In the genomic region with DNA sequence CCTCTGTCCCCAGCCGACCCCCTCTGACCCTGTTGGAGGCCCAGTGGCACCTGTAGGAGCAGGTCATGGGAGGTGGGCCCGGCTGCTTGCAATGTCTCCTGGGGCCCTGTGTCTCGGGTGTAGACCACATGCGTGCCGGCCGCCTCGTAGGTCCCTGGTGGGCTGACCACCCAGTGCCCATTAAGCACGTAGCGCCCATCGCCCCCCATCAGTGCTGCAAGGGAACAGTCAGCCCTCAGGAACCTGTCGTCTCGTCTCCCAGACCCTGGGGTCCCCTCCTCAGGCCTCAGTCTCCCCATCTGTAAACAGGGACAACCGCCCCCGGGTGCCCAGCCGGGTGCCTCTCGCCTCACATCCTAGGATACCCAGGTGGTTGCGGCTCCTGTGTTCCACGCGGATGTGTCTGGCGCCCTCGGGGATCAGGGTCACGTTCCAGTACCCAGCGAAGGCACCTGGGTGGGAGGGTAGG, we compare ENCODE assay signal across 9 cellular contexts. TPM values are rescaled to one million over a fixed set of nuclear protein-coding genes. Genes with fewer than 3 reads are reported as not detected.
DNase-seq lines count a peak whose midpoint lies in the region; FAIRE-seq and TF ChIP-seq lines count a peak whose summit lies in the region.
"Had no signal": no experiment of that assay in that cellular context is flagged by ENCODE, and none has a peak within 500 bp of the region (broad histone marks: within the 10 kb centered on the region; RNA-seq: fewer than 3 reads in every experiment).

No MANE protein-coding gene starts in this region.

- DNase-seq in esophagus muscularis mucosa (ENCODE audit: extremely low spot score) (no peak), skeletal muscle cell (ENCODE audit: low read depth) (no peak), GM19239 (ENCODE audit: insufficient read length, low spot score) (no peak), NCI-H345 (lab: John Stamatoyannopoulos, UW) (no peak), NCI-H748 (lab: John Stamatoyannopoulos, UW; ENCODE audit: unreplicated experiment) (no peak)
- DNase-seq: SIG-M5 had no signal

- H3K36me3 ChIP-seq in esophagus muscularis mucosa: peaks cover 0 to 7% (median 3%) of the 10 kb centered on the region in 4 donors

- peaks cover 0 to 4% (median 0%) of the 10 kb centered on the region in 4 donors for H3K9me3 ChIP-seq in esophagus muscularis mucosa

- peaks cover 0 to 10% (median 0%) of the 10 kb centered on the region in 3 donors for H3K9me3 Mint-ChIP-seq in IgD-negative memory B cell
- H3K9me3 Mint-ChIP-seq: activated T-cell treated with anti-CD3 and anti-CD28 coated beads, Interleukin-2, amount 50 U/mL, for 24 hours had no signal

- TF ChIP-seq POLR2A in esophagus muscularis mucosa (IDR thresholded peaks at IDR 0.05; ENCODE audit: low read depth): no peak

- H3K27me3 ChIP-seq in esophagus muscularis mucosa: peaks cover 4 to 76% (median 24%) of the 10 kb centered on the region in 4 donors

- H3K27ac Mint-ChIP-seq in IgD-negative memory B cell: peak overlapping the region in 2 of 3 donors; percentile 59 to 75

- TF ChIP-seq CTCF in esophagus muscularis mucosa (IDR thresholded peaks at IDR 0.05): no peak

- H3K27me3 Mint-ChIP-seq in IgD-negative memory B cell: peaks cover 35% of the 10 kb centered on the region

- H3K4me1 Mint-ChIP-seq in IgD-negative memory B cell: peaks cover 3 to 8% (median 6%) of the 10 kb centered on the region in 3 donors

- TF ChIP-seq EP300 in esophagus muscularis mucosa (IDR thresholded peaks at IDR 0.05): no peak

- 60% methylated on average over 16 of the region's 23 CpGs for WGBS in esophagus muscularis mucosa

- peak overlapping the region in 1 of 4 donors; percentile 44 for H3K4me3 Mint-ChIP-seq in IgD-negative memory B cell

- H3K4me1 ChIP-seq in esophagus muscularis mucosa: peaks cover 18 to 51% (median 36%) of the 10 kb centered on the region in 4 donors

- peaks cover 4% of the 10 kb centered on the region for H3K36me3 Mint-ChIP-seq in IgD-negative memory B cell

- peak overlapping the region; percentile 49 to 60 (median 50) for H3K4me3 ChIP-seq in esophagus muscularis mucosa
- H3K4me3 ChIP-seq in skeletal muscle cell (ENCODE audit: low read depth, low read length): peak overlapping the region; percentile 15

- intact Hi-C loops in esophagus muscularis mucosa (cut with DNase I): no loop called here

- peak overlapping the region; percentile 78 to 88 (median 82) for H3K27ac ChIP-seq in esophagus muscularis mucosa (replicated peaks in 1 of 4)

- FAIRE-seq in GM19239 (lab: Jason Lieb, UNC): no peak

RNA-seq across cellular contexts. Expression of a gene that starts 5.6 kb away (rescaled TPM):
- polyA plus RNA-seq in IgD-negative memory B cell: 0.21 TPM
- 1 to 10 TPM; 3.9 to 5.9 (median 4.7) TPM for total RNA-seq in esophagus muscularis mucosa

RNA-seq across cellular contexts. Expression of a gene that starts 16.2 kb away (rescaled TPM):
- polyA plus RNA-seq in IgD-negative memory B cell: 0.24 TPM
- total RNA-seq in esophagus muscularis mucosa: 1 to 10 TPM in 1 of 4 donors, under 1 TPM in 2, not detected in 1; 0.23 to 2.3 (median 0.99) TPM

RNA-seq across cellular contexts. Expression of a gene that starts 16.7 kb away (rescaled TPM):
- not detected for polyA plus RNA-seq in IgD-negative memory B cell
- under 1 TPM in 1 of 4 donors, not detected in 3; 0.17 TPM for total RNA-seq in esophagus muscularis mucosa
- total RNA-seq: glomerular endothelial cell had no signal

RNA-seq across cellular contexts. Expression of a gene that starts 17.1 kb away (rescaled TPM):
- not detected for polyA plus RNA-seq in IgD-negative memory B cell
- total RNA-seq in esophagus muscularis mucosa: 1 to 10 TPM; 1.9 to 5.4 (median 3.3) TPM

RNA-seq across cellular contexts. Expression of a gene that starts 28.2 kb away (rescaled TPM):
- polyA plus RNA-seq in IgD-negative memory B cell: 51.1 TPM
- 10 to 100 TPM; 21.6 to 43.6 (median 29.8) TPM for total RNA-seq in esophagus muscularis mucosa
